8 cellular contexts compared by ENCODE assay signal in the genomic region with DNA sequence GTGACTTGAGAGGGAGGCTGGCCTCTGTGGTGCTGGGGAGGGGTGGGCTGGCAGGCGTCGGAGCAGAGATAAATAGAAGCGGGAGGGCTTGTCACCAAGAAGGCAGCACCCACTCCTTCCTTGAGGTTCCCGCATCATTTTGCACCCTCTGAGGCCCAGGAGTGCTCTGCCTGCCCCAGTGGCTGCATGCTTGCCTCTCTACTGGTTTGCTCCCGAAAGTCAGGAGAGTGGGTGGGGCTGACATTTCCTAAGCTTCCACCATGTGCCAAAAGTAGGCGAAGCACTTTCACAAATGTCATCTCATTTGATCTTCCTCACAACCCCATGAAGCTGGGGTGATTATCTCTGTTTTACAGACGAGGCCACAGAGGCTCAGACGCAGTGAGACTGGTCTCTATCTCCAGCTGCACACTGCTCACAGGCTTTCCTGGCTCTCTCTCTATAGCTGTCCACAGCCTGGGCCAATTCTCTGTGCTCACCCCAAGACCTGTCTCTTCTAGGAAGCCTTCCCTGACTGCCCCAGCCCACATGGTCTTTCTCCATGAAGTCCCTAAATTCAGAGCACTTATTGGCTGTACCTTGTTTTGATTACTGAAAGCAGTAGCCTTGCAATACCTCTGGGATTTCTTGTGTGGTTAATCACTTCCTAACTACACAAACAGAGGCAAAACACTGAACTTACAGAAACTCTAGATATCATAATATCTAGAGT. TPM values are rescaled to one million over a fixed set of nuclear protein-coding genes. Genes with fewer than 3 reads are reported as not detected.
DNase-seq lines count a peak whose midpoint lies in the region; ATAC-seq and TF ChIP-seq lines count a peak whose summit lies in the region.

No MANE protein-coding gene starts in this region.

- peak; percentile 77 for DNase-seq in activated CD8-positive, alpha-beta memory T cell treated with anti-CD3 and anti-CD28 coated beads, Interleukin-2, amount 50 U/mL, for 48 hours
- DNase-seq in omental fat pad (ENCODE audit: low spot score): no peak
- no peak for DNase-seq in NCI-H1092 treated with DMSO at 0.1 percent for 48 hours (lab: John Stamatoyannopoulos, UW)
- no peak for DNase-seq in DMS53 (lab: John Stamatoyannopoulos, UW)
- no peak for DNase-seq in NCI-H2227 treated with DMSO at 0.1 percent for 48 hours (lab: John Stamatoyannopoulos, UW)
- no peak for DNase-seq in putamen (ENCODE audit: low spot score)

- peak; percentile 73 for ATAC-seq in GM18907 (IDR thresholded peaks at IDR 0.05; ENCODE audit: unreplicated experiment)
- peak; percentile 74 for ATAC-seq in HG03095 (IDR thresholded peaks at IDR 0.05; ENCODE audit: unreplicated experiment)
- peak; percentile 20 for ATAC-seq in omental fat pad (ENCODE audit: low FRiP score)

- TF ChIP-seq CTCF in omental fat pad (IDR thresholded peaks at IDR 0.05): no peak

RNA-seq across cellular contexts. Expression of a gene that starts 2.6 kb away (rescaled TPM):
- total RNA-seq in omental fat pad: 1 to 10 TPM in 2 of 4 donors, under 1 TPM in 2; 0.74 to 2.8 (median 1.2) TPM

RNA-seq across cellular contexts. Expression of a gene that starts 28.9 kb away (rescaled TPM):
- total RNA-seq in omental fat pad: 100 to 1,000 TPM in 3 of 4 donors, 10 to 100 TPM in 1; 58.9 to 163 (median 131) TPM

Comparison
In these comparisons a context has a peak if more than half of its experiments do, and no peak if none do; other contexts are left out.
1. ATAC-seq: peak in every context shown above with its lines; median percentile 74 in HG03095; 73 in GM18907; 20 in omental fat pad.